18 cellular contexts compared by ENCODE assay signal in the genomic region with DNA sequence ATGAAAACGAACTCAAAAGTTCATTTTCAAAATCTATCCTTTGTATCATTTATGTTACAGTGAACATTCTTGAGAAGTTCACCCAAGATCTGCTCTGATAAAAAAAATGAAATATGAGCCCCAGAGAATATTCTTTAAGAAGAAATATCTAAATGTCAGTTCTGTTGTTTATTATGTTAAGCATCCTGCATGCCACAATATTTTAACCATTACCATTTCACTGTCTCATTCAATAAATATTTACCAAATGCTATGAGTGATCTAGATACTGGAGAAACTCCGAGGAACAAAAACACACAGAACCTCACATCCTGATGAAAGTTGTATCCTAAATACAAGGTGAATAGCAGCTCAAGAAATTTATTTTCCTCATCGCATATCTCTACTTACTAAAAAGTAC.
DNase-seq lines count a peak whose midpoint lies in the region; ATAC-seq, FAIRE-seq and TF ChIP-seq lines count a peak whose summit lies in the region.
"Had no signal": no experiment of that assay in that cellular context is flagged by ENCODE, and none has a peak within 500 bp of the region (broad histone marks: within the 10 kb centered on the region; RNA-seq: fewer than 3 reads in every experiment).

No MANE protein-coding gene starts in this region.

- H3K27me3 Mint-ChIP-seq in CD8-positive, alpha-beta memory T cell, result no peaks in the 10 kb centered on the region

- no peaks in the 10 kb centered on the region for H3K27me3 ChIP-seq in CD8-positive, alpha-beta memory T cell (ENCODE audit: insufficient read depth, low read length, poor library complexity, severe bottlenecking)

- ATAC-seq in SK-N-SH treated with all-trans-retinoic acid at 6 μM for 48 hours, result peak; percentile 73
- no peak for ATAC-seq in GM18519 (IDR thresholded peaks at IDR 0.05; ENCODE audit: low FRiP score, unreplicated experiment)
- no peak for ATAC-seq in GM18867 (IDR thresholded peaks at IDR 0.05; ENCODE audit: unreplicated experiment)
- no peak for ATAC-seq in HG02870 (IDR thresholded peaks at IDR 0.05; ENCODE audit: unreplicated experiment)
- ATAC-seq: HepG2, K562 had no signal

- H3K4me1 Mint-ChIP-seq in CD8-positive, alpha-beta memory T cell, result no peaks in the 10 kb centered on the region
- H3K4me1 Mint-ChIP-seq: B cell had no signal

- no peak overlapping the region for H3K4me3 ChIP-seq in CD8-positive, alpha-beta memory T cell (ENCODE audit: low read length)
- H3K4me3 ChIP-seq: K562 had no signal

- DNase-seq in EL (peak; percentile 56), HTR-8/SVneo (ENCODE audit: insufficient read length, low spot score) (peak; percentile 13), iris pigment epithelial cell (ENCODE audit: low read depth) (peak; percentile 42)
- DNase-seq in CD8-positive, alpha-beta memory T cell, result no peak
- DNase-seq: C1 segment of cervical spinal cord; CD4-positive, alpha-beta T cell; DMS79; GF-D8; GOT3; H9; Karpas-422 had no signal

- FAIRE-seq in HTR-8/SVneo (lab: Jason Lieb, UNC), result no peak
- FAIRE-seq: HepG2 had no signal

- H3K36me3 Mint-ChIP-seq in CD8-positive, alpha-beta memory T cell, result no peaks in the 10 kb centered on the region

- POLR2A ChIA-PET in CD8-positive, alpha-beta memory T cell (lab: Charles Lee), result no interaction called here

- no peak overlapping the region for H3K27ac ChIP-seq in CD8-positive, alpha-beta memory T cell (ENCODE audit: low read depth, low read length)

- peaks cover 0 to 5% (median 2%) of the 10 kb centered on the region in 5 donors for H3K9me3 Mint-ChIP-seq in CD8-positive, alpha-beta memory T cell
- H3K9me3 Mint-ChIP-seq: CD4-positive, alpha-beta T cell had no signal

- no peaks in the 10 kb centered on the region for H3K36me3 ChIP-seq in CD8-positive, alpha-beta memory T cell (ENCODE audit: insufficient read depth, low read length)

- H3K4me3 Mint-ChIP-seq in CD8-positive, alpha-beta memory T cell, result no peak overlapping the region
- H3K4me3 Mint-ChIP-seq: B cell; CD4-positive, alpha-beta T cell; H9 had no signal

- no peaks in the 10 kb centered on the region for H3K4me1 ChIP-seq in CD8-positive, alpha-beta memory T cell (ENCODE audit: insufficient read depth, low read length)

- H3K27ac Mint-ChIP-seq in CD8-positive, alpha-beta memory T cell, result no peak overlapping the region
- H3K27ac Mint-ChIP-seq: B cell; CD4-positive, alpha-beta T cell; H9 had no signal

- no peaks in the 10 kb centered on the region for H3K9me3 ChIP-seq in CD8-positive, alpha-beta memory T cell (ENCODE audit: low read length)

- CTCF ChIA-PET in CD8-positive, alpha-beta memory T cell (lab: Charles Lee), result no interaction called here

TF ChIP-seq in SK-N-SH treated with all-trans-retinoic acid at 6 μM for 48 hours, 23 proteins besides CTCF, POLR2A, EP300 and RAD21:
- TF ChIP-seq, protein P1, sequence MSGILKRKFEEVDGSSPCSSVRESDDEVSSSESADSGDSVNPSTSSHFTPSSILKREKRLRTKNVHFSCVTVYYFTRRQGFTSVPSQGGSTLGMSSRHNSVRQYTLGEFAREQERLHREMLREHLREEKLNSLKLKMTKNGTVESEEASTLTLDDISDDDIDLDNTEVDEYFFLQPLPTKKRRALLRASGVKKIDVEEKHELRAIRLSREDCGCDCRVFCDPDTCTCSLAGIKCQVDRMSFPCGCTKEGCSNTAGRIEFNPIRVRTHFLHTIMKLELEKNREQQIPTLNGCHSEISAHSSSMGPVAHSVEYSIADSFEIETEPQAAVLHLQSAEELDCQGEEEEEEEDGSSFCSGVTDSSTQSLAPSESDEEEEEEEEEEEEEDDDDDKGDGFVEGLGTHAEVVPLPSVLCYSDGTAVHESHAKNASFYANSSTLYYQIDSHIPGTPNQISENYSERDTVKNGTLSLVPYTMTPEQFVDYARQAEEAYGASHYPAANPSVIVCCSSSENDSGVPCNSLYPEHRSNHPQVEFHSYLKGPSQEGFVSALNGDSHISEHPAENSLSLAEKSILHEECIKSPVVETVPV (CRISPR knock-in tag; IDR thresholded peaks at IDR 0.05), result no peak
- TF ChIP-seq SNAI2 (CRISPR knock-in tag; IDR thresholded peaks at IDR 0.05) (no peak), TOX (CRISPR knock-in tag; IDR thresholded peaks at IDR 0.05; ENCODE audit: borderline replicate concordance) (no peak), ZNF565 (CRISPR knock-in tag; conservative IDR thresholded peaks at IDR 0.05; ENCODE audit: low read depth) (no peak), RARB (CRISPR knock-in tag; IDR thresholded peaks at IDR 0.05) (no peak), PPARA (CRISPR knock-in tag; IDR thresholded peaks at IDR 0.05; ENCODE audit: borderline replicate concordance) (no peak), CSDC2 (CRISPR knock-in tag; IDR thresholded peaks at IDR 0.05) (no peak), BACH2 (CRISPR knock-in tag; IDR thresholded peaks at IDR 0.05; ENCODE audit: borderline replicate concordance) (no peak)
- TF ChIP-seq, protein P2, sequence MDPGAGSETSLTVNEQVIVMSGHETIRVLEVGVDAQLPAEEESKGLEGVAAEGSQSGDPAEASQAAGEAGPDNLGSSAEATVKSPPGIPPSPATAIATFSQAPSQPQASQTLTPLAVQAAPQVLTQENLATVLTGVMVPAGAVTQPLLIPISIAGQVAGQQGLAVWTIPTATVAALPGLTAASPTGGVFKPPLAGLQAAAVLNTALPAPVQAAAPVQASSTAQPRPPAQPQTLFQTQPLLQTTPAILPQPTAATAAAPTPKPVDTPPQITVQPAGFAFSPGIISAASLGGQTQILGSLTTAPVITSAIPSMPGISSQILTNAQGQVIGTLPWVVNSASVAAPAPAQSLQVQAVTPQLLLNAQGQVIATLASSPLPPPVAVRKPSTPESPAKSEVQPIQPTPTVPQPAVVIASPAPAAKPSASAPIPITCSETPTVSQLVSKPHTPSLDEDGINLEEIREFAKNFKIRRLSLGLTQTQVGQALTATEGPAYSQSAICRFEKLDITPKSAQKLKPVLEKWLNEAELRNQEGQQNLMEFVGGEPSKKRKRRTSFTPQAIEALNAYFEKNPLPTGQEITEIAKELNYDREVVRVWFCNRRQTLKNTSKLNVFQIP (CRISPR knock-in tag; IDR thresholded peaks at IDR 0.05; ENCODE audit: borderline replicate concordance, low read depth), result no peak

Comparison
In these comparisons a context has a peak if more than half of its experiments do, and no peak if none do; other contexts are left out.
1. DNase-seq: peak in EL (single experiment), HTR-8/SVneo (single experiment) and iris pigment epithelial cell (single experiment); none in CD8-positive, alpha-beta memory T cell (0 of 5).